10 cellular contexts compared by ENCODE assay signal in genomic region chr2:24010477-24011277, GRCh38. TPM values are rescaled to one million over a fixed set of nuclear protein-coding genes. Genes with fewer than 3 reads are reported as not detected.
A peak's percentile ranks its signal among the peaks of the same experiment; 100 is the strongest.
DNase-seq lines count a peak whose midpoint lies in the region; ATAC-seq, FAIRE-seq and TF ChIP-seq lines count a peak whose summit lies in the region.
"Had no signal": no experiment of that assay in that cellular context is flagged by ENCODE, and none has a peak within 500 bp of the region (broad histone marks: within the 10 kb centered on the region; RNA-seq: fewer than 3 reads in every experiment).

No MANE protein-coding gene starts in this region.

- DNase-seq in A549 (ENCODE audit: low read depth in 1 of 2, low spot score in 1 of 2) (no peak), middle frontal gyrus (ENCODE audit: extremely low spot score, low spot score) (no peak), CD1c-positive myeloid dendritic cell (ENCODE audit: extremely low spot score) (no peak), pons (ENCODE audit: low spot score) (no peak)
- DNase-seq: activated CD4-positive, alpha-beta T cell treated with anti-CD3 and anti-CD28 coated beads, Interleukin-2, amount 50 U/mL, for 4 hours had no signal

- H3K9ac ChIP-seq in HUES6 (ENCODE audit: low read length): peak overlapping the region; percentile 17
- H3K9ac ChIP-seq: BLaER1 had no signal

- no peak for TF ChIP-seq EP300 in A549 (IDR thresholded peaks at IDR 0.05)

- no peak for TF ChIP-seq CTCF in A549 (IDR thresholded peaks at IDR 0.05)

- POLR2A ChIA-PET in A549 (lab: Yijun Ruan, JAX): no interaction called here

- peak; percentile 5 to 20; a peak in 1 of 6 replicates for ATAC-seq in A549
- ATAC-seq in esophagus mucosa: peak; percentile 19
- ATAC-seq in GM18909 (IDR thresholded peaks at IDR 0.05; ENCODE audit: poor library complexity, unreplicated experiment): no peak

- peaks cover 54% of the 10 kb centered on the region for H3K4me1 ChIP-seq in A549
- peaks cover 20% of the 10 kb centered on the region for H3K4me1 ChIP-seq in HUES6 (ENCODE audit: control insufficient read depth, insufficient read depth, low read length)
- peaks cover 0 to 14% of the 10 kb centered on the region in 2 donors for H3K4me1 ChIP-seq in muscle layer of duodenum (ENCODE audit: control insufficient read depth in 1 of 2, insufficient read depth in 2 of 2, low read length in 2 of 2)

- FAIRE-seq in A549 (lab: Jason Lieb, UNC): no peak

- H3K9me3 ChIP-seq in A549 (no peaks in the 10 kb centered on the region), HUES6 (ENCODE audit: control insufficient read depth, insufficient read depth, low read depth, low read length) (no peaks in the 10 kb centered on the region), muscle layer of duodenum (ENCODE audit: control insufficient read depth in 1 of 2, low read length in 2 of 2) (no peaks in the 10 kb centered on the region)
- H3K9me3 ChIP-seq: BLaER1 had no signal

- no peak for TF ChIP-seq RAD21 in A549 (conservative IDR thresholded peaks at IDR 0.05 in 1 of 2, IDR thresholded peaks at IDR 0.05 in 1 of 2)

- CTCF ChIA-PET in A549 (lab: Yijun Ruan, JAX): interaction anchor here (0.6 to 3.5 kb wide), 7 partner anchors 13 to 835 kb away, joined by 3 to 16 read pairs (median 4); partner anchors contain the start of genes ATAD2B and TP53I3

- H3K36me3 ChIP-seq in HUES6 (ENCODE audit: control insufficient read depth, insufficient read depth, low read length) (no peaks in the 10 kb centered on the region), muscle layer of duodenum (ENCODE audit: control insufficient read depth in 1 of 2, insufficient read depth in 2 of 2, low read length in 2 of 2) (no peaks in the 10 kb centered on the region)
- H3K36me3 ChIP-seq: BLaER1 had no signal

- H3K27ac ChIP-seq in A549 (peak overlapping the region; percentile 34 to 72; a peak in 5 of 6 replicates), HUES6 (ENCODE audit: low read depth, low read length) (no peak overlapping the region), muscle layer of duodenum (ENCODE audit: low read length) (no peak overlapping the region)
- H3K27ac ChIP-seq: BLaER1 had no signal

- TF ChIP-seq POLR2A in A549 (IDR thresholded peaks at IDR 0.05; ENCODE audit: low read length): no peak

- no peak overlapping the region for H3K4me2 ChIP-seq in A549

- peaks cover 16% of the 10 kb centered on the region for H3K27me3 ChIP-seq in HUES6 (ENCODE audit: control insufficient read depth, insufficient read depth, low read length)
- H3K27me3 ChIP-seq in muscle layer of duodenum (ENCODE audit: low read depth, low read length): peaks cover 23% of the 10 kb centered on the region

- H3K4me3 ChIP-seq in A549: no peak overlapping the region
- H3K4me3 ChIP-seq in HUES6 (ENCODE audit: low read depth, low read length): peak overlapping the region; percentile 63
- H3K4me3 ChIP-seq in muscle layer of duodenum (ENCODE audit: low read depth in 1 of 2, low read length in 2 of 2): peak overlapping the region; percentile 26 to 61

- WGBS in A549 (ENCODE audit: missing lambda C conversion rate): 94% methylated on average over 36 of the region's 37 CpGs

TF ChIP-seq in A549, 52 proteins besides CTCF, POLR2A, EP300 and RAD21:
- no peak for TF ChIP-seq RFX5 (IDR thresholded peaks at IDR 0.05)
- no peak for TF ChIP-seq HOXB5 (CRISPR knock-in tag; IDR thresholded peaks at IDR 0.05)
- no peak for TF ChIP-seq ATOH8 (CRISPR knock-in tag; IDR thresholded peaks at IDR 0.05; ENCODE audit: low read depth)
- TF ChIP-seq EHF (CRISPR knock-in tag; IDR thresholded peaks at IDR 0.05): no peak
- TF ChIP-seq NR3C1 (IDR thresholded peaks at IDR 0.05): no peak
- no peak for TF ChIP-seq BHLHE40 (IDR thresholded peaks at IDR 0.05; ENCODE audit: low read depth, low read length)
- no peak for TF ChIP-seq HMGXB4 (CRISPR knock-in tag; IDR thresholded peaks at IDR 0.05; ENCODE audit: borderline replicate concordance)
- no peak for TF ChIP-seq PHF8 (IDR thresholded peaks at IDR 0.05; ENCODE audit: borderline replicate concordance, low read depth)
- TF ChIP-seq HOXA7 (CRISPR knock-in tag; IDR thresholded peaks at IDR 0.05): no peak
- no peak for TF ChIP-seq KDM5A (IDR thresholded peaks at IDR 0.05)

RNA-seq across cellular contexts. Expression of gene MFSD2B, which starts 0.8 kb away (rescaled TPM):
- polyA plus RNA-seq in A549 (2011; rRNA removed) (0.09 and 0.15 TPM in 2 replicates), A549 (2017; fragmentation: RNase III; extraction: RNeasy Plus Mini Kit Qiagen cat#74134 plus additional on column Dnase treatment) (0.17 to 0.36 TPM (median 0.25 TPM) in 3 replicates)
- 0.09 and 0.22 TPM in 2 replicates for polyA plus RNA-seq in A549 (2012; cell fraction: cytosol; rRNA removed)
- 0.34 and 0.46 TPM in 2 replicates for polyA plus RNA-seq in A549 (2012; cell fraction: nucleus; rRNA removed)
- 0.29 and 1.1 TPM in 2 replicates for polyA minus RNA-seq in A549 (2011; rRNA and poly(A)+ RNA removed)
- total RNA-seq in esophagus mucosa: not detected

RNA-seq across cellular contexts. Expression of gene WDCP, which starts 36.5 kb away (rescaled TPM):
- polyA plus RNA-seq in A549 (2011; rRNA removed) (20.8 and 30.1 TPM in 2 replicates), A549 (2017; fragmentation: RNase III; extraction: RNeasy Plus Mini Kit Qiagen cat#74134 plus additional on column Dnase treatment) (12.1 to 12.9 TPM (median 12.7 TPM) in 3 replicates)
- polyA plus RNA-seq in A549 (2012; cell fraction: cytosol; rRNA removed): 6.7 and 8.4 TPM in 2 replicates
- 6.6 and 9.5 TPM in 2 replicates for polyA plus RNA-seq in A549 (2012; cell fraction: nucleus; rRNA removed)
- 39.7 and 56.6 TPM in 2 replicates for polyA minus RNA-seq in A549 (2011; rRNA and poly(A)+ RNA removed)
- total RNA-seq in esophagus mucosa: 3.3 TPM

RNA-seq across cellular contexts. Expression of gene FKBP1B, which starts 38.9 kb away (rescaled TPM):
- polyA plus RNA-seq in A549 (2011; rRNA removed) (16.1 and 23.4 TPM in 2 replicates), A549 (2017; fragmentation: RNase III; extraction: RNeasy Plus Mini Kit Qiagen cat#74134 plus additional on column Dnase treatment) (8.5 to 9.1 TPM (median 8.9 TPM) in 3 replicates)
- 23.5 and 24.2 TPM in 2 replicates for polyA plus RNA-seq in A549 (2012; cell fraction: cytosol; rRNA removed)
- polyA plus RNA-seq in A549 (2012; cell fraction: nucleus; rRNA removed): 10.0 and 12.5 TPM in 2 replicates
- 7.6 and 8.4 TPM in 2 replicates for polyA minus RNA-seq in A549 (2011; rRNA and poly(A)+ RNA removed)
- 6.2 TPM for total RNA-seq in esophagus mucosa

Comparison
In these comparisons a context has a peak if more than half of its experiments do, and no peak if none do; other contexts are left out.
1. H3K27ac ChIP-seq: peak in A549 (2 of 2); none in HUES6 (single experiment) and muscle layer of duodenum (single experiment).